In genomic region chr2:28748176-28748575, GRCh38 we compare ENCODE assay signal across 16 cellular contexts. TPM values are rescaled to one million over a fixed set of nuclear protein-coding genes. Genes with fewer than 3 reads are reported as not detected.
DNase-seq lines count a peak whose midpoint lies in the region; FAIRE-seq and TF ChIP-seq lines count a peak whose summit lies in the region.
"Had no signal": no experiment of that assay in that cellular context is flagged by ENCODE, and none has a peak within 500 bp of the region (broad histone marks: within the 10 kb centered on the region; RNA-seq: fewer than 3 reads in every experiment).

No MANE protein-coding gene starts in this region.

- TF ChIP-seq CTCF in GM12865 (IDR thresholded peaks at IDR 0.05; ENCODE audit: insufficient read depth, low read depth, low read length, missing control alignments) (no peak), Peyer's patch (IDR thresholded peaks at IDR 0.05) (no peak), coronary artery (IDR thresholded peaks at IDR 0.05) (no peak), ovary (IDR thresholded peaks at IDR 0.05) (no peak)

- H3K9me3 ChIP-seq in Peyer's patch (no peaks in the 10 kb centered on the region), small intestine (ENCODE audit: control insufficient read depth, low read depth) (no peaks in the 10 kb centered on the region), ovary (no peaks in the 10 kb centered on the region)

- H3K4me3 ChIP-seq in GM12865 (ENCODE audit: low read depth, low read length) (no peak overlapping the region), Peyer's patch (no peak overlapping the region), coronary artery (no peak overlapping the region), small intestine (ENCODE audit: low read depth in 1 of 2, low read length in 2 of 2) (no peak overlapping the region), ovary (no peak overlapping the region), H7 (ENCODE audit: insufficient read depth, low read depth, low read length) (no peak overlapping the region)

- no peak for FAIRE-seq in small intestine (lab: Jason Lieb, UNC)
- FAIRE-seq: GM12892, keratinocyte had no signal

- DNase-seq in GM12865 (ENCODE audit: low read depth) (peak; percentile 21), Peyer's patch (no peak), coronary artery (ENCODE audit: low spot score) (no peak), small intestine (peak; percentile 21), epidermal melanocyte (ENCODE audit: insufficient read length, low spot score) (no peak), ovary (no peak), caudate nucleus (lab: John Stamatoyannopoulos, UW) (no peak), H7 (no peak)
- DNase-seq: activated CD4-positive, CD25-positive, alpha-beta regulatory T cell; activated effector memory CD4-positive, alpha-beta T cell treated with Interleukin-2 at 50 U/mL for 16 hours; central memory CD4-positive, alpha-beta T cell; EL; midbrain; retina had no signal

- H3K4me1 ChIP-seq in Peyer's patch (peaks cover 0 to 11% (median 5%) of the 10 kb centered on the region in 4 donors), small intestine (ENCODE audit: control insufficient read depth in 2 of 2, insufficient read depth in 1 of 2, low read depth in 1 of 2, low read length in 1 of 2) (peaks cover 7 to 15% of the 10 kb centered on the region in 2 donors), ovary (ENCODE audit: insufficient read depth) (peaks cover 2% of the 10 kb centered on the region)

- intact Hi-C loops in ovary (cut with DNase I) = no loop called here

- TF ChIP-seq POLR2A in Peyer's patch (IDR thresholded peaks at IDR 0.05) = no peak
- TF ChIP-seq POLR2A in ovary (IDR thresholded peaks at IDR 0.05) = no peak

- 58 to 85% (median 60%) methylated on average over 2 of the region's 2 CpGs for WGBS in small intestine, 3 donors
- WGBS in ovary, 3 donors = 88 to 94% (median 93%) methylated on average over 2 of the region's 2 CpGs

- H3K27me3 ChIP-seq in Peyer's patch (no peaks in the 10 kb centered on the region), small intestine (ENCODE audit: control insufficient read depth in 2 of 2, insufficient read depth in 2 of 2, low read length in 2 of 2) (no peaks in the 10 kb centered on the region), ovary (no peaks in the 10 kb centered on the region), H7 (ENCODE audit: control insufficient read depth, insufficient read depth, low read length) (no peaks in the 10 kb centered on the region; the same call in 1 of the 2 replicates)

- TF ChIP-seq EP300 in ovary (IDR thresholded peaks at IDR 0.05) = no peak

- peak overlapping the region in 3 of 4 donors; percentile 2 to 71 (median 37) for H3K27ac ChIP-seq in Peyer's patch
- peak overlapping the region; percentile 96 to 100 for H3K27ac ChIP-seq in coronary artery
- H3K27ac ChIP-seq in small intestine (ENCODE audit: low read depth in 1 of 2, low read length in 1 of 2) = no peak overlapping the region
- H3K27ac ChIP-seq in ovary = peak overlapping the region in 1 of 2 donors; percentile 18
- H3K27ac ChIP-seq in caudate nucleus (ENCODE audit: low read depth, low read length) = no peak overlapping the region

- H3K36me3 ChIP-seq in Peyer's patch = no peaks in the 10 kb centered on the region
- H3K36me3 ChIP-seq in small intestine (ENCODE audit: control insufficient read depth in 2 of 2, insufficient read depth in 2 of 2, low read length in 2 of 2) = no peaks in the 10 kb centered on the region
- H3K36me3 ChIP-seq in ovary = no peaks in the 10 kb centered on the region
- H3K36me3 ChIP-seq in H7 (replicated peaks; ENCODE audit: control insufficient read depth, insufficient read depth, low read length) = no peaks in the 10 kb centered on the region; the same call in 1 of the 2 replicates

RNA-seq across cellular contexts. Expression of gene PPP1CB, which starts 3.5 kb away (rescaled TPM):
- total RNA-seq in Peyer's patch (100 to 1,000 TPM in 3 of 4 donors, 10 to 100 TPM in 1; 92.8 to 200 (median 123) TPM), ovary (100 to 1,000 TPM; 229 to 421 (median 313) TPM)
- polyA plus RNA-seq in small intestine (10 to 100 TPM; 80.4 to 93.7 (median 88.4) TPM), ovary (10 to 100 TPM; 90.9 to 97.8 TPM)
- 67.6 and 71.1 TPM in 2 replicates for total RNA-seq in H7 (2014; rRNA removed; shearing (Covaris generic))

Comparison
In these comparisons a context has a peak if more than half of its experiments do, and no peak if none do; other contexts are left out.
1. DNase-seq: peak in GM12865 (single experiment) and small intestine (single experiment); none in Peyer's patch (0 of 3), coronary artery (single experiment), epidermal melanocyte (single experiment), ovary (0 of 5), caudate nucleus (0 of 61) and H7 (single experiment).
2. H3K27ac ChIP-seq: peak in Peyer's patch (3 of 4) and coronary artery (2 of 2); none in small intestine (0 of 2) and caudate nucleus (single experiment).